ENCODE assay signal across 8 cellular contexts in genomic region chr13:20192470-20193141, GRCh38. TPM values are rescaled to one million over a fixed set of nuclear protein-coding genes. Genes with fewer than 3 reads are reported as not detected.
DNase-seq lines count a peak whose midpoint lies in the region; ATAC-seq and TF ChIP-seq lines count a peak whose summit lies in the region.

Gene GJB2 (minus strand): TSS chr13:20192938. CDS start chr13:20189581, 3,357 bp downstream.

- H3K4me1 ChIP-seq in SK-N-SH (ENCODE audit: control insufficient read depth in 1 of 2, insufficient read depth in 2 of 2, low read depth in 1 of 2, low read length in 1 of 2), result peaks cover 4 to 11% of the 10 kb centered on the region in 2 experiments; a peak in 1 of 4 replicates
- H3K4me1 ChIP-seq in subcutaneous abdominal adipose tissue (ENCODE audit: control insufficient read depth in 5 of 5, insufficient read depth in 5 of 5, low read length in 5 of 5), result peaks cover 0 to 35% (median 28%) of the 10 kb centered on the region in 5 donors

- peak within 1 kb of the TSS; percentile 80 for H3K4me2 ChIP-seq in SK-N-SH

- POLR2A ChIA-PET in SK-N-SH (lab: Yijun Ruan, JAX), result no interaction called here
- POLR2A ChIA-PET in activated naive CD8-positive, alpha-beta T cell treated with anti-CD3 and anti-CD28 coated beads, Interleukin-2, amount 10 ng/mL, durations not matched to agents 7 days and 5 days (lab: Charles Lee), result no interaction called here

- 0 out of 2 replicates have a peak, but pooled peaks cover 4% of the 10 kb centered on the region for H4K20me1 ChIP-seq in SK-N-SH (ENCODE audit: insufficient read depth)

- H3K27me3 ChIP-seq in SK-N-SH (ENCODE audit: insufficient read depth), result peaks cover 78% of the 10 kb centered on the region
- H3K27me3 ChIP-seq in kidney epithelial cell (ENCODE audit: control insufficient read depth, insufficient read depth, low read length), result peaks cover 16% of the 10 kb centered on the region
- H3K27me3 ChIP-seq in subcutaneous abdominal adipose tissue (ENCODE audit: control insufficient read depth in 5 of 5, insufficient read depth in 4 of 5, low read length in 5 of 5), result peaks cover 19 to 47% (median 43%) of the 10 kb centered on the region in 5 donors

- H3K27me3 Mint-ChIP-seq in activated naive CD8-positive, alpha-beta T cell treated with anti-CD3 and anti-CD28 coated beads, Interleukin-2, amount 10 ng/mL, durations not matched to agents 7 days and 5 days, result peaks cover 60% of the 10 kb centered on the region

- ATAC-seq in SK-N-SH treated with all-trans-retinoic acid at 6 μM for 48 hours (no peak), HG03108 (IDR thresholded peaks at IDR 0.05; ENCODE audit: unreplicated experiment) (no peak)
- peak; percentile 37 for ATAC-seq in activated naive CD8-positive, alpha-beta T cell treated with anti-CD3 and anti-CD28 coated beads, Interleukin-2, amount 10 ng/mL, durations not matched to agents 7 days and 5 days (ENCODE audit: low read depth)

- peak within 1 kb of the TSS; percentile 77 for H3K4me3 Mint-ChIP-seq in activated naive CD8-positive, alpha-beta T cell treated with anti-CD3 and anti-CD28 coated beads, Interleukin-2, amount 10 ng/mL, durations not matched to agents 7 days and 5 days

- H3K27ac Mint-ChIP-seq in activated naive CD8-positive, alpha-beta T cell treated with anti-CD3 and anti-CD28 coated beads, Interleukin-2, amount 10 ng/mL, durations not matched to agents 7 days and 5 days, result no peak within 1 kb of the TSS

- no peak for TF ChIP-seq RAD21 in SK-N-SH (IDR thresholded peaks at IDR 0.05; ENCODE audit: low read length)

- no peaks in the 10 kb centered on the region for H3K9me3 Mint-ChIP-seq in activated naive CD8-positive, alpha-beta T cell treated with anti-CD3 and anti-CD28 coated beads, Interleukin-2, amount 10 ng/mL, durations not matched to agents 7 days and 5 days

- WGBS in SK-N-SH (ENCODE audit: low lambda C conversion rate), result 0% methylated on average over 1 of the region's 91 CpGs

- H3K4me3 ChIP-seq in SK-N-SH (ENCODE audit: low read depth in 2 of 2, low read length in 1 of 2) (peak within 1 kb of the TSS; percentile 25 to 53), kidney epithelial cell (ENCODE audit: low read depth, low read length) (peak within 1 kb of the TSS; percentile 37), subcutaneous abdominal adipose tissue (ENCODE audit: low read depth in 1 of 5, low read length in 5 of 5) (peak within 1 kb of the TSS; percentile 56 to 79 (median 70))

- H3K79me2 ChIP-seq in SK-N-SH (ENCODE audit: insufficient read depth), result no peaks in the 10 kb centered on the region

- H3K27ac ChIP-seq in SK-N-SH (ENCODE audit: low read depth in 2 of 2, low read length in 1 of 2) (no peak within 1 kb of the TSS), subcutaneous abdominal adipose tissue (ENCODE audit: low read depth, low read length) (no peak within 1 kb of the TSS)

- no peak within 1 kb of the TSS for H3K9ac ChIP-seq in SK-N-SH
- H3K9ac ChIP-seq in subcutaneous abdominal adipose tissue (ENCODE audit: low read length in 5 of 5), result peak within 1 kb of the TSS in 1 of 5 donors; percentile 70

- DNase-seq in SK-N-SH, result peak; percentile 51
- DNase-seq in activated naive CD8-positive, alpha-beta T cell treated with anti-CD3 and anti-CD28 coated beads, Interleukin-2, amount 10 ng/mL, durations not matched to agents 7 days and 5 days, result no peak
- DNase-seq in kidney epithelial cell (ENCODE audit: low read depth), result no peak
- no peak for DNase-seq in NCI-H1105 treated with DMSO at 0.1 percent for 48 hours (lab: John Stamatoyannopoulos, UW)
- DNase-seq in GM13977 (ENCODE audit: low spot score), result no peak

- in situ Hi-C loops in GM13977 (cut with MboI; ENCODE audit: low pct_unique_long_range_greater_than_20kb, low sequenced_read_pairs, unreplicated experiment), result loop anchor here (25.0 kb wide), 2 partner anchors 645 to 720 kb away; partner anchors contain the start of gene XPO4

- peaks cover 9% of the 10 kb centered on the region for H3F3A ChIP-seq in SK-N-SH (replicated peaks; ENCODE audit: insufficient read depth)

- H3K9me2 ChIP-seq in SK-N-SH, result no peaks in the 10 kb centered on the region

- CTCF ChIA-PET in SK-N-SH (lab: Yijun Ruan, JAX), result interaction anchor here (0.9 to 2.6 kb wide), 3 partner anchors 10 to 751 kb away, joined by 3 to 15 read pairs (median 3); no protein-coding TSS in a partner anchor

- H2AFZ ChIP-seq in SK-N-SH (ENCODE audit: low read depth), result peak within 1 kb of the TSS; percentile 62

- H3K36me3 Mint-ChIP-seq in activated naive CD8-positive, alpha-beta T cell treated with anti-CD3 and anti-CD28 coated beads, Interleukin-2, amount 10 ng/mL, durations not matched to agents 7 days and 5 days, result no peaks in the 10 kb centered on the region

- no peak for TF ChIP-seq CTCF in SK-N-SH (IDR thresholded peaks at IDR 0.05)
- no peak for TF ChIP-seq CTCF in kidney epithelial cell (IDR thresholded peaks at IDR 0.05; ENCODE audit: insufficient read depth, low read length, poor library complexity, severe bottlenecking)
- TF ChIP-seq CTCF in GM13977 (IDR thresholded peaks at IDR 0.05; ENCODE audit: extremely low read depth, insufficient read depth, missing control alignments), result no peak

- no peak for TF ChIP-seq EP300 in SK-N-SH (IDR thresholded peaks at IDR 0.05; ENCODE audit: borderline replicate concordance in 1 of 2, low read depth in 1 of 2, low read length in 1 of 2)

- H3K4me1 Mint-ChIP-seq in activated naive CD8-positive, alpha-beta T cell treated with anti-CD3 and anti-CD28 coated beads, Interleukin-2, amount 10 ng/mL, durations not matched to agents 7 days and 5 days, result peaks cover 20% of the 10 kb centered on the region

- H3K36me3 ChIP-seq in SK-N-SH (replicated peaks in 1 of 2; ENCODE audit: control insufficient read depth in 1 of 2, insufficient read depth in 2 of 2, low read length in 1 of 2) (no peaks in the 10 kb centered on the region), kidney epithelial cell (ENCODE audit: control insufficient read depth, insufficient read depth, low read length) (no peaks in the 10 kb centered on the region), subcutaneous abdominal adipose tissue (ENCODE audit: control insufficient read depth in 5 of 5, insufficient read depth in 5 of 5, low read length in 5 of 5) (no peaks in the 10 kb centered on the region)

- H3K9me3 ChIP-seq in SK-N-SH (no peaks in the 10 kb centered on the region), subcutaneous abdominal adipose tissue (ENCODE audit: control insufficient read depth in 5 of 5, low read length in 5 of 5) (no peaks in the 10 kb centered on the region)

TF ChIP-seq in SK-N-SH, 30 proteins besides CTCF, POLR2A, EP300 and RAD21 (continues in another document):
- TF ChIP-seq MAX (IDR thresholded peaks at IDR 0.05; ENCODE audit: low read depth) (no peak), GATA2 (CRISPR knock-in tag; IDR thresholded peaks at IDR 0.05) (no peak), MXI1 (IDR thresholded peaks at IDR 0.05; ENCODE audit: low read depth, low read length) (no peak), ZBTB33 (IDR thresholded peaks at IDR 0.05; ENCODE audit: borderline replicate concordance, low read depth) (no peak)

TF ChIP-seq in SK-N-SH treated with all-trans-retinoic acid at 6 μM for 48 hours, 23 proteins besides CTCF, POLR2A, EP300 and RAD21 (continues in another document):
- TF ChIP-seq ARNTL (CRISPR knock-in tag; IDR thresholded peaks at IDR 0.05; ENCODE audit: borderline replicate concordance, low read depth) (no peak), ESRRG (CRISPR knock-in tag; IDR thresholded peaks at IDR 0.05) (no peak), PATZ1 (CRISPR knock-in tag; IDR thresholded peaks at IDR 0.05; ENCODE audit: borderline replicate concordance) (no peak), ZFP30 (CRISPR knock-in tag; IDR thresholded peaks at IDR 0.05) (no peak), ZFP3 (CRISPR knock-in tag; IDR thresholded peaks at IDR 0.05) (no peak), TSHZ2 (CRISPR knock-in tag; IDR thresholded peaks at IDR 0.05) (no peak)

RNA-seq across cellular contexts. Expression of gene GJB2, which starts in this region (rescaled TPM):
- not detected in 2 replicates for polyA plus RNA-seq in SK-N-SH (2012; rRNA removed)
- 0.03 TPM in 2 replicates for polyA plus RNA-seq in SK-N-SH (2012; cell fraction: cytosol; rRNA removed)
- polyA plus RNA-seq in SK-N-SH (2012; cell fraction: nucleus; rRNA removed), result 0.04 and 0.14 TPM in 2 replicates
- total RNA-seq in activated naive CD8-positive, alpha-beta T cell treated with anti-CD3 and anti-CD28 coated beads, Interleukin-2, amount 10 ng/mL, durations not matched to agents 7 days and 5 days, result under 1 TPM; 0.20 to 0.22 TPM
- total RNA-seq in kidney epithelial cell, result 8.6 and 8.8 TPM in 2 replicates

Comparison
In these comparisons a context has a peak if more than half of its experiments do, and no peak if none do; other contexts are left out.
1. Peak in DNase-seq, H3K4me3 ChIP-seq and H3K4me2 ChIP-seq in SK-N-SH; RNA of the gene not detected or under 1 TPM.
2. Peak in ATAC-seq in activated naive CD8-positive, alpha-beta T cell treated with anti-CD3 and anti-CD28 coated beads, Interleukin-2, amount 10 ng/mL, durations not matched to agents 7 days and 5 days; RNA of the gene not detected or under 1 TPM.